In genomic region chr11:130580372-130580771, GRCh38 we compare ENCODE assay signal across 11 cellular contexts.
DNase-seq lines count a peak whose midpoint lies in the region; ATAC-seq and TF ChIP-seq lines count a peak whose summit lies in the region.
"Had no signal": no experiment of that assay in that cellular context is flagged by ENCODE, and none has a peak within 500 bp of the region (broad histone marks: within the 10 kb centered on the region; RNA-seq: fewer than 3 reads in every experiment).

No MANE protein-coding gene starts in this region.

- H3K4me1 Mint-ChIP-seq in endodermal cell (peaks cover 17% of the 10 kb centered on the region), endothelial cell (ENCODE audit: unreplicated experiment) (peaks cover 8% of the 10 kb centered on the region)
- H3K4me1 Mint-ChIP-seq: activated CD4-positive, alpha-beta memory T cell treated with anti-CD3 and anti-CD28 coated beads, Interleukin-2, amount 10 ng/mL, durations not matched to agents 7 days and 5 days had no signal

- H3K9me3 Mint-ChIP-seq in endodermal cell: peaks cover 3% of the 10 kb centered on the region
- H3K9me3 Mint-ChIP-seq in endothelial cell (ENCODE audit: unreplicated experiment): no peaks in the 10 kb centered on the region
- H3K9me3 Mint-ChIP-seq: activated CD4-positive, alpha-beta memory T cell treated with anti-CD3 and anti-CD28 coated beads, Interleukin-2, amount 10 ng/mL, durations not matched to agents 7 days and 5 days had no signal

- TF ChIP-seq CTCF in endodermal cell (conservative IDR thresholded peaks at IDR 0.05) (no peak), endothelial cell (IDR thresholded peaks at IDR 0.05; ENCODE audit: unreplicated experiment) (no peak)

- H3K27me3 ChIP-seq in endodermal cell (ENCODE audit: control insufficient read depth, insufficient read depth, low read length, poor library complexity, severe bottlenecking) (no peaks in the 10 kb centered on the region), muscle layer of duodenum (ENCODE audit: low read depth, low read length) (no peaks in the 10 kb centered on the region)

- peak; percentile 33 for DNase-seq in AG08396 (ENCODE audit: low spot score)
- peak; percentile 32 for DNase-seq in NCI-H2196 (lab: John Stamatoyannopoulos, UW; ENCODE audit: unreplicated experiment)
- DNase-seq in endodermal cell: peak; percentile 90
- DNase-seq in endothelial cell (ENCODE audit: low spot score): no peak
- DNase-seq in stimulated activated CD4-positive, alpha-beta T cell treated with anti-CD3 and anti-CD28 coated beads, Interleukin-15, amount 100 ng/mL, for 24 hours: no peak
- DNase-seq: activated CD4-positive, alpha-beta memory T cell treated with anti-CD3 and anti-CD28 coated beads, Interleukin-2, amount 10 ng/mL, durations not matched to agents 7 days and 5 days; DND-41 had no signal

- H3K27ac Mint-ChIP-seq in endodermal cell (peak overlapping the region; percentile 76), endothelial cell (ENCODE audit: unreplicated experiment) (no peak overlapping the region)
- H3K27ac Mint-ChIP-seq: activated CD4-positive, alpha-beta memory T cell treated with anti-CD3 and anti-CD28 coated beads, Interleukin-2, amount 10 ng/mL, durations not matched to agents 7 days and 5 days had no signal

- H3K4me3 ChIP-seq in endodermal cell (ENCODE audit: low read length): no peak overlapping the region
- H3K4me3 ChIP-seq in muscle layer of duodenum (ENCODE audit: low read depth in 1 of 2, low read length in 2 of 2): no peak overlapping the region
- H3K4me3 ChIP-seq: lung had no signal

- H3K4me3 Mint-ChIP-seq in endodermal cell (no peak overlapping the region), endothelial cell (ENCODE audit: unreplicated experiment) (no peak overlapping the region)
- H3K4me3 Mint-ChIP-seq: activated CD4-positive, alpha-beta memory T cell treated with anti-CD3 and anti-CD28 coated beads, Interleukin-2, amount 10 ng/mL, durations not matched to agents 7 days and 5 days had no signal

- H3K27me3 Mint-ChIP-seq in endodermal cell (ENCODE audit: insufficient read depth) (peaks cover 10% of the 10 kb centered on the region), endothelial cell (ENCODE audit: unreplicated experiment) (peaks cover 3% of the 10 kb centered on the region)

- H3K27ac ChIP-seq in endodermal cell (ENCODE audit: low read depth, low read length): peak overlapping the region; percentile 77
- peak overlapping the region; percentile 65 for H3K27ac ChIP-seq in muscle layer of duodenum (ENCODE audit: low read length)

- H3K36me3 Mint-ChIP-seq in endodermal cell (ENCODE audit: low read depth): no peaks in the 10 kb centered on the region
- H3K36me3 Mint-ChIP-seq in endothelial cell (ENCODE audit: low read depth, unreplicated experiment): no peaks in the 10 kb centered on the region

- 8 to 21% methylated on average over 2 to 3 of the region's 4 CpGs for WGBS in endodermal cell (ENCODE audit: insufficient coverage in 1 of 2, insufficient read length in 1 of 2), 2 experiments

- H3K4me1 ChIP-seq in endodermal cell (ENCODE audit: control insufficient read depth, insufficient read depth, low read length) (peaks cover 17% of the 10 kb centered on the region), muscle layer of duodenum (ENCODE audit: control insufficient read depth in 1 of 2, insufficient read depth in 2 of 2, low read length in 2 of 2) (peaks cover 0 to 8% of the 10 kb centered on the region in 2 donors)

- H3K9me3 ChIP-seq in endodermal cell (ENCODE audit: control insufficient read depth, low read length): peaks cover 4% of the 10 kb centered on the region
- H3K9me3 ChIP-seq in muscle layer of duodenum (ENCODE audit: control insufficient read depth in 1 of 2, low read length in 2 of 2): no peaks in the 10 kb centered on the region

- H3K36me3 ChIP-seq in endodermal cell (ENCODE audit: control insufficient read depth, insufficient read depth, low read length): no peaks in the 10 kb centered on the region
- H3K36me3 ChIP-seq in muscle layer of duodenum (ENCODE audit: control insufficient read depth in 1 of 2, insufficient read depth in 2 of 2, low read length in 2 of 2): peaks cover 0 to 3% of the 10 kb centered on the region in 2 donors

- ATAC-seq in GM19328 (IDR thresholded peaks at IDR 0.05; ENCODE audit: unreplicated experiment) (no peak), GM18517 (IDR thresholded peaks at IDR 0.05; ENCODE audit: unreplicated experiment) (no peak)

- peak overlapping the region; percentile 1 for H3K9ac ChIP-seq in endodermal cell (ENCODE audit: extremely low read depth, low read length, poor library complexity, severe bottlenecking)

Comparison
In these comparisons a context has a peak if more than half of its experiments do, and no peak if none do; other contexts are left out.
1. DNase-seq: peak in AG08396 (single experiment), NCI-H2196 (single experiment) and endodermal cell (single experiment); none in endothelial cell (single experiment) and stimulated activated CD4-positive, alpha-beta T cell treated with anti-CD3 and anti-CD28 coated beads, Interleukin-15, amount 100 ng/mL, for 24 hours (single experiment).